Comparison of ENCODE assay signal across 8 cellular contexts in the genomic region with DNA sequence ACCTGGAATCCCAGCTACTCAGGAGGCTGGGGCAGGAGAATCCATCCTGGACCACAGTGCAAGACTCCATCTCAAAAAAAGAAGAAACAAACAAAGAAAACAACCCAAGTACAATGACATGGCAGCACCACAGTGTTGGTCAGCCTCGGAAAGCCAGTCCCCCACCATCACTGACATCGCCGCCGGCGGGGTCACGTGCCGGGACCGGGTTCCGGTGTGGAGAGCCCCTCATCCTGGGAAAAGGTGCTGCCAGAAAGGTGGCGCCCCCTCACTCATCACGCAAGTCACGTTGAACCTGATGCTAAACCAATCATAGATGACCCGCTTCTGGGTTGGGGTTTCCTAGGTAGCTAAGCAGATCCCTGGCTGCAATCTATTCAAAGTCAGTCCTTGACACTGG.
"Had no signal": no experiment of that assay in that cellular context is flagged by ENCODE, and none has a peak within 500 bp of the region (broad histone marks: within the 10 kb centered on the region; RNA-seq: fewer than 3 reads in every experiment).

No MANE protein-coding gene starts in this region.

- FAIRE-seq: H1, H54, HTR-8/SVneo had no signal

- H3K27me3 Mint-ChIP-seq: IgD-negative memory B cell had no signal

- H3K9ac ChIP-seq: GM23248 had no signal

- H3K27ac Mint-ChIP-seq: H9 had no signal

- DNase-seq: GM23248, H9, HCEC 1CT, KG1 had no signal

- H3K9me3 Mint-ChIP-seq: H9, IgD-negative memory B cell had no signal

- H3K27ac ChIP-seq: GM23248 had no signal

- H3K4me3 Mint-ChIP-seq: H9, IgD-negative memory B cell had no signal

- H2AFZ ChIP-seq: GM23248 had no signal

- H3K4me3 ChIP-seq: GM23248 had no signal
